ENCODE assay signal across 1 cellular context in the genomic region with DNA sequence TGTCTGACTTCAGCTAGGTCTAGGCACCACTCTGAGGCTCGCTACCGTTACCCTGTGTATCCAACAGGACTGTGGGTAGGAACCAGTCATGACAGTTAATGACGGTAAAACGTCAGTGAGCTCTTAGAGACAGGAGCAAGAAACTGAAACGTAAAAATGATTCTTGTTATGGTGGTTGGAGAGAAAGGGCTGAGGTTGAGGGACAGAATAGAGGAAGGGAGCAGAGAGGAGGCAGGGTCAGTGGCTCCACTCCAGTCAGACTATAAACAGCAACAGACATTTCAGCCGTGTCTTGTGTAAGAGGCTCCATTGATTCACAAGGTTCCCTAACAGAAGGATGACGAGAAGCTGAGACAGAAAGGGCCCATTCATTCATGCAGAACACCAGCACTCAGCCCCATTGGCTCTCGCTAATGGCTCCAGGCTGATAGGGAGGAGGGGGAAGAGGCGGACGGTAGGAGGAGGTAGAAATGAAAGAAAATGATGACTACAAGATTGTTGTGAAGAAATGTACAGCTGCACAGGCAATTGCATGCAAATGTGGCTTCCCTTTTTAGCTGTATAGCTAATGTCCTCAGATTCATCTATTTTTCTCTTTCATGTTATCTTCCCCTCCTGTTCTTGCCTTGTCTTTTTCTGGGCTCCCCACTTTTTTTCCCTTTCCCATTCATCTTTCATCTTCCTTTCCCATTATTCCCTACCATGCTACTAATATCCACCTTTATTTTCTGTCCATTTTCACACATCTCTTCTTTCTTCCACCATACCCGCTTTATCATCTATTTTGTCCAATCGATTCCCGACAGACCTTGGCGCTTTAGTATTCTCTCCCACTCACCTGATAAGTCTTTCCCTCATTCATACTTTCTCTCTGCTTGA.
A peak's percentile ranks its signal among the peaks of the same experiment; 100 is the strongest.
TF ChIP-seq lines count a peak whose summit lies in the region.

No MANE protein-coding gene starts in this region.

TF ChIP-seq in GM12878, 131 proteins besides CTCF, POLR2A, EP300 and RAD21 (continued from another document):
- TF ChIP-seq NFYA (IDR thresholded peaks at IDR 0.05; ENCODE audit: borderline replicate concordance, low read depth, low read length) = no peak
- peak; percentile 6 for TF ChIP-seq SP1 (IDR thresholded peaks at IDR 0.05; ENCODE audit: low read depth, low read length)
- peak; percentile 91; the same call in 2 of the 3 replicates for TF ChIP-seq POU2F2 (IDR thresholded peaks at IDR 0.05; ENCODE audit: borderline replicate concordance, low read depth, low read length)
- TF ChIP-seq, protein P1, sequence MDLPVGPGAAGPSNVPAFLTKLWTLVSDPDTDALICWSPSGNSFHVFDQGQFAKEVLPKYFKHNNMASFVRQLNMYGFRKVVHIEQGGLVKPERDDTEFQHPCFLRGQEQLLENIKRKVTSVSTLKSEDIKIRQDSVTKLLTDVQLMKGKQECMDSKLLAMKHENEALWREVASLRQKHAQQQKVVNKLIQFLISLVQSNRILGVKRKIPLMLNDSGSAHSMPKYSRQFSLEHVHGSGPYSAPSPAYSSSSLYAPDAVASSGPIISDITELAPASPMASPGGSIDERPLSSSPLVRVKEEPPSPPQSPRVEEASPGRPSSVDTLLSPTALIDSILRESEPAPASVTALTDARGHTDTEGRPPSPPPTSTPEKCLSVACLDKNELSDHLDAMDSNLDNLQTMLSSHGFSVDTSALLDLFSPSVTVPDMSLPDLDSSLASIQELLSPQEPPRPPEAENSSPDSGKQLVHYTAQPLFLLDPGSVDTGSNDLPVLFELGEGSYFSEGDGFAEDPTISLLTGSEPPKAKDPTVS (IDR thresholded peaks at IDR 0.05; ENCODE audit: low read depth, low read length) = no peak
- TF ChIP-seq POLR2AphosphoS5 (IDR thresholded peaks at IDR 0.05; ENCODE audit: low read length) = peak; percentile 82
- TF ChIP-seq IKZF2 (IDR thresholded peaks at IDR 0.05) = 0 out of 4 replicates have a peak, but pooled peaks have one; percentile 35 to 66
- 0 out of 2 replicates have a peak, but pooled peaks have one; percentile 41 for TF ChIP-seq TCF12 (IDR thresholded peaks at IDR 0.05; ENCODE audit: low read depth, low read length)
- peak; percentile 13; the same call in 1 of the 2 replicates for TF ChIP-seq SMC3 (IDR thresholded peaks at IDR 0.05; ENCODE audit: borderline replicate concordance, low read length)
- TF ChIP-seq KLF5 (IDR thresholded peaks at IDR 0.05; ENCODE audit: partially characterized antibody) = no peak
- TF ChIP-seq MEF2B (IDR thresholded peaks at IDR 0.05; ENCODE audit: partially characterized antibody, poor library complexity, severe bottlenecking) = peak; percentile 45
- TF ChIP-seq TAF1 (IDR thresholded peaks at IDR 0.05; ENCODE audit: borderline replicate concordance, low read depth, low read length) = 0 out of 2 replicates have a peak, but pooled peaks have one; percentile 58
- 0 out of 2 replicates have a peak, but pooled peaks have one; percentile 86 for TF ChIP-seq WRNIP1 (IDR thresholded peaks at IDR 0.05; ENCODE audit: borderline replicate concordance, low read depth, low read length)
- 0 out of 2 replicates have a peak, but pooled peaks have one; percentile 22 for TF ChIP-seq PML (IDR thresholded peaks at IDR 0.05; ENCODE audit: low read length)
- TF ChIP-seq HDGF (IDR thresholded peaks at IDR 0.05) = peak; percentile 78
- TF ChIP-seq, protein P2, sequence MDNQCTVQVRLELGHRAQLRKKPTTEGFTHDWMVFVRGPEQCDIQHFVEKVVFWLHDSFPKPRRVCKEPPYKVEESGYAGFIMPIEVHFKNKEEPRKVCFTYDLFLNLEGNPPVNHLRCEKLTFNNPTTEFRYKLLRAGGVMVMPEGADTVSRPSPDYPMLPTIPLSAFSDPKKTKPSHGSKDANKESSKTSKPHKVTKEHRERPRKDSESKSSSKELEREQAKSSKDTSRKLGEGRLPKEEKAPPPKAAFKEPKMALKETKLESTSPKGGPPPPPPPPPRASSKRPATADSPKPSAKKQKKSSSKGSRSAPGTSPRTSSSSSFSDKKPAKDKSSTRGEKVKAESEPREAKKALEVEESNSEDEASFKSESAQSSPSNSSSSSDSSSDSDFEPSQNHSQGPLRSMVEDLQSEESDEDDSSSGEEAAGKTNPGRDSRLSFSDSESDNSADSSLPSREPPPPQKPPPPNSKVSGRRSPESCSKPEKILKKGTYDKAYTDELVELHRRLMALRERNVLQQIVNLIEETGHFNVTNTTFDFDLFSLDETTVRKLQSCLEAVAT (IDR thresholded peaks at IDR 0.05) = peak; percentile 64; the same call in 1 of the 2 replicates
- no peak for TF ChIP-seq STAT1 (conservative IDR thresholded peaks at IDR 0.05)
- no peak; the same call in 1 of the 2 replicates for TF ChIP-seq MYB (IDR thresholded peaks at IDR 0.05; ENCODE audit: borderline replicate concordance, low read depth, low read length)
- TF ChIP-seq SMARCA5 (IDR thresholded peaks at IDR 0.05) = no peak
